12 cellular contexts compared by ENCODE assay signal in genomic region chr3:57826286-57826951, GRCh38.
A peak's percentile ranks its signal among the peaks of the same experiment; 100 is the strongest.
DNase-seq lines count a peak whose midpoint lies in the region; ATAC-seq, FAIRE-seq and TF ChIP-seq lines count a peak whose summit lies in the region.
"Had no signal": no experiment of that assay in that cellular context is flagged by ENCODE, and none has a peak within 500 bp of the region (broad histone marks: within the 10 kb centered on the region; RNA-seq: fewer than 3 reads in every experiment).

No MANE protein-coding gene starts in this region.

- peaks cover 10% of the 10 kb centered on the region; the same call in 1 of the 2 replicates for H3F3A ChIP-seq in SU-DHL-6 (ENCODE audit: insufficient read depth)

- DNase-seq in GM12892 (ENCODE audit: insufficient read length) (no peak), MV-4-11 (lab: John Stamatoyannopoulos, UW) (no peak), testis (no peak), NCI-H1048 (lab: John Stamatoyannopoulos, UW) (no peak)
- DNase-seq: glutamatergic neuron, NCI-H82 had no signal

- peaks cover 25% of the 10 kb centered on the region for H3K4me1 ChIP-seq in testis

- no peaks in the 10 kb centered on the region for H3K9me3 ChIP-seq in SU-DHL-6 (ENCODE audit: insufficient read depth, low read length)
- no peaks in the 10 kb centered on the region for H3K9me3 ChIP-seq in testis

- H3K27me3 ChIP-seq in SU-DHL-6 (ENCODE audit: low read length) (no peaks in the 10 kb centered on the region), testis (no peaks in the 10 kb centered on the region)

- peaks cover 61% of the 10 kb centered on the region for H3K79me2 ChIP-seq in SU-DHL-6 (ENCODE audit: insufficient read depth, low read length)

- H3K4me3 ChIP-seq in SU-DHL-6 (ENCODE audit: insufficient read depth, low read length, poor library complexity, severe bottlenecking) (no peak overlapping the region), testis (no peak overlapping the region)

- H3K9ac ChIP-seq in SU-DHL-6 (ENCODE audit: low read length) = no peak overlapping the region
- H3K9ac ChIP-seq: KMS-11 had no signal

- no peaks in the 10 kb centered on the region for H3K9me2 ChIP-seq in SU-DHL-6 (replicated peaks; ENCODE audit: insufficient read depth, low read length)

- 61 to 81% methylated on average over 1 of the region's 1 CpG for WGBS in testis, 2 donors

- no peak for ATAC-seq in HG03039 (IDR thresholded peaks at IDR 0.05; ENCODE audit: unreplicated experiment)

- H4K20me1 ChIP-seq in SU-DHL-6 (ENCODE audit: low read depth, low read length) = no peaks in the 10 kb centered on the region; the same call in 1 of the 2 replicates

- no peak for TF ChIP-seq POLR2A in GM12892 (IDR thresholded peaks at IDR 0.05; ENCODE audit: low read depth, low read length)
- TF ChIP-seq POLR2A in testis (IDR thresholded peaks at IDR 0.05) = no peak

- peak; percentile 23 for TF ChIP-seq CTCF in SU-DHL-6 (IDR thresholded peaks at IDR 0.05; ENCODE audit: insufficient read depth, low read length, poor library complexity, severe bottlenecking)
- TF ChIP-seq CTCF in testis (IDR thresholded peaks at IDR 0.05) = no peak

- H3K27ac ChIP-seq in SU-DHL-6 (ENCODE audit: low read depth, low read length) = no peak overlapping the region
- no peak overlapping the region for H3K27ac ChIP-seq in testis
- H3K27ac ChIP-seq: KMS-11 had no signal

- H2AFZ ChIP-seq in SU-DHL-6 (ENCODE audit: low read depth, low read length, severe bottlenecking) = no peak overlapping the region

- intact Hi-C loops in testis (cut with DNase I; ENCODE audit: low total_unique reads) = no loop called here

- H3K36me3 ChIP-seq in SU-DHL-6 (ENCODE audit: low read length) = no peaks in the 10 kb centered on the region; the same call in 1 of the 2 replicates
- no peaks in the 10 kb centered on the region for H3K36me3 ChIP-seq in testis (ENCODE audit: low read depth, missing control alignments)

- FAIRE-seq in A204.1 (lab: Jason Lieb, UNC) = peak; percentile 96
- peak; percentile 66 for FAIRE-seq in GM12892 (lab: Jason Lieb, UNC)
- peak; percentile 17 for FAIRE-seq in islet of Langerhans (lab: Jason Lieb, UNC)
- FAIRE-seq: GM12891 had no signal

- no peak overlapping the region for H3K4me2 ChIP-seq in SU-DHL-6 (ENCODE audit: low read depth, low read length, poor library complexity, severe bottlenecking)
- H3K4me2 ChIP-seq: KMS-11 had no signal
